In genomic region chr2:233976690-233977294, GRCh38 we compare ENCODE assay signal across 7 cellular contexts. TPM values are rescaled to one million over a fixed set of nuclear protein-coding genes. Genes with fewer than 3 reads are reported as not detected.
DNase-seq lines count a peak whose midpoint lies in the region; ATAC-seq, FAIRE-seq and TF ChIP-seq lines count a peak whose summit lies in the region.

No MANE protein-coding gene starts in this region.

- no peak for TF ChIP-seq POLR2A in esophagus squamous epithelium (IDR thresholded peaks at IDR 0.05)

- no peaks in the 10 kb centered on the region for H3K36me3 ChIP-seq in esophagus squamous epithelium

- peak in 5 of 6 experiments; percentile 29 to 52 (median 44) for TF ChIP-seq CTCF in esophagus squamous epithelium (IDR thresholded peaks at IDR 0.05)

- no peaks in the 10 kb centered on the region for H3K9me3 ChIP-seq in esophagus squamous epithelium

- intact Hi-C loops in esophagus squamous epithelium (cut with DNase I): loop anchor here (10.0 kb wide), 2 partner anchors 528 to 568 kb away; no protein-coding TSS in a partner anchor

- WGBS in esophagus squamous epithelium, 2 donors: 34 to 42% methylated on average over 8 of the region's 8 CpGs

- H3K4me1 ChIP-seq in esophagus squamous epithelium: peaks cover 5 to 41% (median 6%) of the 10 kb centered on the region in 3 donors

- H3K27me3 ChIP-seq in esophagus squamous epithelium: peaks cover 0 to 59% (median 0%) of the 10 kb centered on the region in 4 donors

- peak; percentile 63 for DNase-seq in DMS53 (lab: John Stamatoyannopoulos, UW)
- DNase-seq in HTR-8/SVneo (ENCODE audit: insufficient read length, low spot score): peak; percentile 60
- DNase-seq in RKO (ENCODE audit: low spot score): peak; percentile 69
- DNase-seq in esophagus squamous epithelium (lab: John Stamatoyannopoulos, UW): no peak
- DNase-seq in non-pigmented ciliary epithelial cell (ENCODE audit: low read depth): peak; percentile 45
- DNase-seq in stimulated activated CD8-positive, alpha-beta memory T cell treated with anti-CD3 and anti-CD28 coated beads, Interleukin-4, amount 100 ng/mL, for 48 hours: no peak

- no peak for ATAC-seq in GM21737 (IDR thresholded peaks at IDR 0.05; ENCODE audit: unreplicated experiment)

- FAIRE-seq in HTR-8/SVneo (lab: Jason Lieb, UNC): no peak

- no peak overlapping the region for H3K4me3 ChIP-seq in esophagus squamous epithelium

- no peak overlapping the region for H3K27ac ChIP-seq in esophagus squamous epithelium

RNA-seq across cellular contexts. Expression of gene TRPM8, which starts 59.6 kb away (rescaled TPM):
- not detected for total RNA-seq in esophagus squamous epithelium

Comparison
In these comparisons a context has a peak if more than half of its experiments do, and no peak if none do; other contexts are left out.
1. DNase-seq: peak in DMS53 (single experiment), HTR-8/SVneo (single experiment), RKO (single experiment) and non-pigmented ciliary epithelial cell (single experiment); none in esophagus squamous epithelium (single experiment) and stimulated activated CD8-positive, alpha-beta memory T cell treated with anti-CD3 and anti-CD28 coated beads, Interleukin-4, amount 100 ng/mL, for 48 hours (single experiment).